In genomic region chr13:110339263-110339662, GRCh38 we compare ENCODE assay signal across 17 cellular contexts. TPM values are rescaled to one million over a fixed set of nuclear protein-coding genes. Genes with fewer than 3 reads are reported as not detected.
DNase-seq lines count a peak whose midpoint lies in the region; ATAC-seq and TF ChIP-seq lines count a peak whose summit lies in the region.
"Had no signal": no experiment of that assay in that cellular context is flagged by ENCODE, and none has a peak within 500 bp of the region (broad histone marks: within the 10 kb centered on the region; RNA-seq: fewer than 3 reads in every experiment).

No MANE protein-coding gene starts in this region.

- in situ Hi-C loops in IMR-90 (cut with MboI; ENCODE audit: low sequenced_read_pairs) = no loop called here

- H3K4me1 Mint-ChIP-seq in naive B cell = peaks cover 17 to 25% (median 19%) of the 10 kb centered on the region in 3 donors

- peak overlapping the region in 5 of 8 donors; percentile 19 to 73 (median 36) for H3K4me3 Mint-ChIP-seq in naive B cell

- peaks cover 2% of the 10 kb centered on the region for H3K79me2 ChIP-seq in mesendoderm (ENCODE audit: control insufficient read depth, insufficient read depth, low read length)

- peak overlapping the region; percentile 99 for H3K14ac ChIP-seq in IMR-90 (replicated peaks; ENCODE audit: low read depth, low read length)

- ATAC-seq in IMR-90 (ENCODE audit: low read depth) (no peak), naive B cell (ENCODE audit: low read depth in 2 of 2) (no peak), HG02588 (IDR thresholded peaks at IDR 0.05; ENCODE audit: unreplicated experiment) (no peak)
- ATAC-seq: effector memory CD8-positive, alpha-beta T cell; HCT116 had no signal

- H4K20me1 ChIP-seq in IMR-90 (ENCODE audit: insufficient read depth, low read length) = peaks cover 39% of the 10 kb centered on the region

- H4K8ac ChIP-seq in IMR-90 (ENCODE audit: low read depth in 2 of 2, low read length in 2 of 2) (peak overlapping the region; percentile 95 to 96), mesendoderm (ENCODE audit: low read depth, low read length) (no peak overlapping the region)

- peaks cover 58% of the 10 kb centered on the region for H3K4me1 ChIP-seq in IMR-90 (ENCODE audit: control insufficient read depth, insufficient read depth, low read length)
- no peaks in the 10 kb centered on the region for H3K4me1 ChIP-seq in colonic mucosa
- peaks cover 45% of the 10 kb centered on the region for H3K4me1 ChIP-seq in testis
- peaks cover 8% of the 10 kb centered on the region for H3K4me1 ChIP-seq in mesendoderm (ENCODE audit: control insufficient read depth, low read depth, low read length)

- peaks cover 14 to 46% (median 35%) of the 10 kb centered on the region in 3 donors for H3K27me3 Mint-ChIP-seq in naive B cell

- H3K9me3 ChIP-seq in IMR-90 (ENCODE audit: control insufficient read depth, insufficient read depth, low read length) (no peaks in the 10 kb centered on the region), colonic mucosa (no peaks in the 10 kb centered on the region), testis (no peaks in the 10 kb centered on the region)

- H3K9ac ChIP-seq in IMR-90 (ENCODE audit: low read depth, low read length) = peak overlapping the region; percentile 82; the same call in 1 of the 2 replicates
- no peak overlapping the region for H3K9ac ChIP-seq in colonic mucosa (ENCODE audit: low read depth in 2 of 2, low read length in 2 of 2)
- H3K9ac ChIP-seq in mesendoderm (ENCODE audit: low read length) = no peak overlapping the region

- DNase-seq in IMR-90 (no peak), colonic mucosa (no peak), naive B cell (no peak), testis (no peak), mesendoderm (no peak), NOMO-1 (lab: John Stamatoyannopoulos, UW; ENCODE audit: unreplicated experiment in 2 of 2) (no peak), cerebellum (ENCODE audit: low spot score) (no peak)
- DNase-seq: activated CD4-positive, alpha-beta T cell treated with anti-CD3 and anti-CD28 coated beads, Interleukin-2, amount 50 U/mL, for 4 hours; activated T-cell treated with anti-CD3 and anti-CD28 coated beads, Interleukin-2, amount 50 U/mL, for 48 hours; DMS153; effector memory CD8-positive, alpha-beta T cell; Karpas-422; NCI-H146; NCI-H524 treated with DMSO at 0.1 percent for 48 hours had no signal

- POLR2A ChIA-PET in IMR-90 (lab: Charles Lee; ENCODE audit: unreplicated experiment) = interaction anchor here (0.8 to 1.1 kb wide), 3 partner anchors 27 to 39 kb away, joined by 3 to 5 read pairs (median 4); partner anchors contain the start of gene COL4A1

- H2AK9ac ChIP-seq in IMR-90 (replicated peaks; ENCODE audit: low read depth, low read length, poor library complexity) = no peak overlapping the region

- H4K5ac ChIP-seq in IMR-90 (ENCODE audit: low read depth, low read length) = peak overlapping the region; percentile 83
- H4K5ac ChIP-seq in mesendoderm (ENCODE audit: low read length) = no peak overlapping the region

- H2BK15ac ChIP-seq in IMR-90 (ENCODE audit: low read depth, low read length) (peak overlapping the region; percentile 87; the same call in 2 of the 3 replicates), mesendoderm (replicated peaks; ENCODE audit: low read depth) (no peak overlapping the region)

- dilution Hi-C loops in IMR-90 (cut with HindIII; ENCODE audit: low sequenced_read_pairs, unreplicated experiment) = no loop called here

- peak overlapping the region; percentile 96 for H2BK5ac ChIP-seq in IMR-90 (ENCODE audit: low read depth, low read length, poor library complexity, severe bottlenecking)
- no peak overlapping the region for H2BK5ac ChIP-seq in mesendoderm (ENCODE audit: low read length)

- no peak overlapping the region for H3K27ac Mint-ChIP-seq in naive B cell
- H3K27ac Mint-ChIP-seq: effector memory CD8-positive, alpha-beta T cell had no signal

- H3K18ac ChIP-seq in IMR-90 (ENCODE audit: low read depth, low read length) (peak overlapping the region; percentile 78), mesendoderm (ENCODE audit: low read length) (no peak overlapping the region)

- H2BK20ac ChIP-seq in IMR-90 (ENCODE audit: low read depth, low read length) = peak overlapping the region; percentile 94

- BruUV-seq in IMR-90 (replicated peaks; lab: Mats Ljungman, UMichigan) = no TSS peak

- TF ChIP-seq CTCF in IMR-90 (conservative IDR thresholded peaks at IDR 0.05; ENCODE audit: low read depth, low read length) (no peak), colonic mucosa (IDR thresholded peaks at IDR 0.05) (no peak), testis (IDR thresholded peaks at IDR 0.05) (no peak)

- H3K9me3 Mint-ChIP-seq in naive B cell = peaks cover 0 to 26% (median 4%) of the 10 kb centered on the region in 7 donors

- H2BK120ac ChIP-seq in IMR-90 (ENCODE audit: low read depth, low read length) (peak overlapping the region; percentile 98), mesendoderm (ENCODE audit: low read depth, low read length) (no peak overlapping the region)

- H3K79me1 ChIP-seq in IMR-90 (ENCODE audit: low read depth in 1 of 2, low read length in 2 of 2) (peaks cover 38 to 95% of the 10 kb centered on the region in 2 experiments), mesendoderm (ENCODE audit: low read length) (peaks cover 14% of the 10 kb centered on the region)

- H3K4me2 ChIP-seq in IMR-90 (ENCODE audit: low read depth, low read length) (peak overlapping the region; percentile 7; the same call in 1 of the 2 replicates), mesendoderm (ENCODE audit: low read length) (no peak overlapping the region)

- H3K56ac ChIP-seq in IMR-90 (ENCODE audit: extremely low read depth, insufficient read depth, low read length) (peak overlapping the region; percentile 79; the same call in 1 of the 2 replicates), mesendoderm (ENCODE audit: low read length) (no peak overlapping the region)

- intact Hi-C loops in IMR-90 (cut with micrococcal nuclease) (no loop called here), colonic mucosa (cut with DNase I) (no loop called here), testis (cut with DNase I; ENCODE audit: low total_unique reads) (no loop called here)

- CTCF ChIA-PET in IMR-90 (lab: Yijun Ruan, JAX) = interaction anchor here (0.5 kb wide), 1 partner anchor 15 kb away, joined by 3 read pairs; no protein-coding TSS in a partner anchor

- peaks cover 7 to 8% of the 10 kb centered on the region in 2 donors for H3K36me3 Mint-ChIP-seq in naive B cell

- peak overlapping the region; percentile 99 for H4K91ac ChIP-seq in IMR-90 (ENCODE audit: insufficient read depth, low read depth, low read length)

- peaks cover 49% of the 10 kb centered on the region for H3K9me1 ChIP-seq in IMR-90 (ENCODE audit: insufficient read depth, low read length)

- no peak for TF ChIP-seq RAD21 in IMR-90 (IDR thresholded peaks at IDR 0.05; ENCODE audit: low read length)

- H3K27me3 ChIP-seq in IMR-90 (ENCODE audit: control insufficient read depth, insufficient read depth, low read length) (no peaks in the 10 kb centered on the region), colonic mucosa (no peaks in the 10 kb centered on the region), testis (no peaks in the 10 kb centered on the region), mesendoderm (ENCODE audit: insufficient read depth, low read length, poor library complexity) (no peaks in the 10 kb centered on the region)

- H2AK5ac ChIP-seq in IMR-90 (ENCODE audit: low read depth, low read length) = peak overlapping the region; percentile 95
- H2AK5ac ChIP-seq in mesendoderm (ENCODE audit: low read length) = no peak overlapping the region

- WGBS in IMR-90 (ENCODE audit: extremely low coverage in 2 of 2, insufficient read length in 1 of 2), 2 experiments = 57% methylated on average over 1 of the region's 6 CpGs; no CpG with 5 or more reads in 1 of the 2 experiments
- WGBS in testis, 2 donors = 37 to 40% methylated on average over 6 of the region's 6 CpGs
- WGBS in mesendoderm (ENCODE audit: extremely low coverage, insufficient coverage, low lambda C conversion rate) = no CpG with 5 or more reads among the region's 6 CpGs

- peak overlapping the region; percentile 99 for H3K4ac ChIP-seq in IMR-90 (ENCODE audit: low read depth, low read length)
- no peak overlapping the region for H3K4ac ChIP-seq in mesendoderm (ENCODE audit: low read depth, low read length)

- H3K36me3 ChIP-seq in IMR-90 (ENCODE audit: control insufficient read depth, insufficient read depth, low read length) = peaks cover 10% of the 10 kb centered on the region
- H3K36me3 ChIP-seq in colonic mucosa = no peaks in the 10 kb centered on the region
- no peaks in the 10 kb centered on the region for H3K36me3 ChIP-seq in testis (ENCODE audit: low read depth, missing control alignments)
- H3K36me3 ChIP-seq in mesendoderm (ENCODE audit: control insufficient read depth, insufficient read depth, low read length) = no peaks in the 10 kb centered on the region

- no peak for TF ChIP-seq POLR2A in IMR-90 (IDR thresholded peaks at IDR 0.05; ENCODE audit: low read depth, low read length)
- no peak for TF ChIP-seq POLR2A in testis (IDR thresholded peaks at IDR 0.05)

- H3K23ac ChIP-seq in IMR-90 (ENCODE audit: low read depth, low read length) (peak overlapping the region; percentile 70), mesendoderm (ENCODE audit: low read length) (no peak overlapping the region)

- H2AFZ ChIP-seq in IMR-90 (replicated peaks; ENCODE audit: low read length, poor library complexity) = no peak overlapping the region

- H3K27ac ChIP-seq in IMR-90 (ENCODE audit: insufficient read depth, low read length) (peak overlapping the region; percentile 88), colonic mucosa (peak overlapping the region; percentile 69), testis (peak overlapping the region; percentile 27 to 81), mesendoderm (ENCODE audit: low read depth, low read length) (no peak overlapping the region)
- H3K27ac ChIP-seq: HL-60 had no signal

- no peak overlapping the region for H3K4me3 ChIP-seq in IMR-90 (ENCODE audit: insufficient read depth, low read depth, low read length)
- no peak overlapping the region for H3K4me3 ChIP-seq in colonic mucosa
- H3K4me3 ChIP-seq in testis = no peak overlapping the region
- H3K4me3 ChIP-seq in mesendoderm (ENCODE audit: low read length) = no peak overlapping the region

RNA-seq across cellular contexts. Expression of gene COL4A2, which starts 32.2 kb away (rescaled TPM):
- total RNA-seq in IMR-90 (2012; rRNA removed) (90.7 and 97.5 TPM in 2 replicates), colonic mucosa (100 to 1,000 TPM in 1 of 2 donors, 10 to 100 TPM in 1; 61.1 to 111 TPM), testis (10 to 100 TPM; 81.0 to 89.9 TPM), cerebellum (164 TPM)
- polyA plus RNA-seq in IMR-90 (2012; rRNA removed) (457 and 533 TPM in 2 replicates), naive B cell (ENCODE audit: low read depth in 6 of 6) (under 1 TPM in 1 of 6 donors, not detected in 5; 0.13 TPM), testis (ENCODE audit: insufficient read depth, low read depth, low replicate concordance) (69.1 TPM)
- 220 and 733 TPM in 2 replicates for polyA plus RNA-seq in IMR-90 (2012; cell fraction: cytosol; rRNA removed)
- polyA plus RNA-seq in IMR-90 (2012; cell fraction: nucleus; rRNA removed; ENCODE audit: low replicate concordance) = 553 and 1,147 TPM in 2 replicates
- polyA plus RNA-seq in mesendoderm (2013, experiment 1 of 2) = 32.1 TPM
- 31.1 TPM for polyA plus RNA-seq in mesendoderm (2013, experiment 2 of 2)

RNA-seq across cellular contexts. Expression of gene COL4A1, which starts 32.3 kb away (rescaled TPM):
- 230 and 263 TPM in 2 replicates for total RNA-seq in IMR-90 (2012; rRNA removed)
- polyA plus RNA-seq in IMR-90 (2012; rRNA removed) = 301 and 337 TPM in 2 replicates
- 173 and 272 TPM in 2 replicates for polyA plus RNA-seq in IMR-90 (2012; cell fraction: cytosol; rRNA removed)
- 217 and 287 TPM in 2 replicates for polyA plus RNA-seq in IMR-90 (2012; cell fraction: nucleus; rRNA removed; ENCODE audit: low replicate concordance)
- 10 to 100 TPM; 27.0 to 97.0 TPM for total RNA-seq in colonic mucosa
- not detected for polyA plus RNA-seq in naive B cell (ENCODE audit: low read depth in 6 of 6)
- total RNA-seq in testis = 10 to 100 TPM; 35.5 to 39.0 TPM
- polyA plus RNA-seq in testis (ENCODE audit: insufficient read depth, low read depth, low replicate concordance) = 43.0 TPM
- polyA plus RNA-seq in mesendoderm (2013, experiment 1 of 2) = 28.0 TPM
- 29.2 TPM for polyA plus RNA-seq in mesendoderm (2013, experiment 2 of 2)
- 151 TPM for total RNA-seq in cerebellum
